ENCODE assay signal across 8 cellular contexts in genomic region chr9:33023661-33024060, GRCh38. TPM values are rescaled to one million over a fixed set of nuclear protein-coding genes. Genes with fewer than 3 reads are reported as not detected.
A peak's percentile ranks its signal among the peaks of the same experiment; 100 is the strongest.
DNase-seq lines count a peak whose midpoint lies in the region; ATAC-seq and TF ChIP-seq lines count a peak whose summit lies in the region.

No MANE protein-coding gene starts in this region.

- H3K9ac ChIP-seq in Karpas-422 (ENCODE audit: low read length): peak overlapping the region; percentile 100
- H3K9ac ChIP-seq in duodenal mucosa (ENCODE audit: low read depth in 1 of 2, low read length in 2 of 2): peak overlapping the region; percentile 76 to 100

- ATAC-seq in omental fat pad (ENCODE audit: low FRiP score) (no peak), HG02763 (IDR thresholded peaks at IDR 0.05; ENCODE audit: unreplicated experiment) (no peak), sciatic nerve (no peak)

- H3K4me3 Mint-ChIP-seq in nephron: peak overlapping the region; percentile 98 to 99 (median 99)

- peak overlapping the region; percentile 97 to 98 (median 97) for H3K27ac Mint-ChIP-seq in nephron

- H3K36me3 ChIP-seq in Karpas-422 (ENCODE audit: insufficient read depth, low read length): peaks cover 40% of the 10 kb centered on the region
- peaks cover 2 to 20% of the 10 kb centered on the region in 2 donors for H3K36me3 ChIP-seq in duodenal mucosa (ENCODE audit: control insufficient read depth in 1 of 2, insufficient read depth in 2 of 2, low read length in 2 of 2)

- no peak for TF ChIP-seq CTCF in AG10803 (conservative IDR thresholded peaks at IDR 0.05; ENCODE audit: low read length)
- no peak for TF ChIP-seq CTCF in nephron (IDR thresholded peaks at IDR 0.05; ENCODE audit: unreplicated experiment in 3 of 3)
- TF ChIP-seq CTCF in omental fat pad (IDR thresholded peaks at IDR 0.05): no peak

- H3K4me3 ChIP-seq in AG10803 (ENCODE audit: low read length) (peak overlapping the region; percentile 99), Karpas-422 (ENCODE audit: low read length) (peak overlapping the region; percentile 99), duodenal mucosa (ENCODE audit: low read depth in 1 of 2, low read length in 2 of 2) (peak overlapping the region; percentile 97 to 98)

- H3K4me1 ChIP-seq in Karpas-422 (ENCODE audit: low read length) (peaks cover 40% of the 10 kb centered on the region), duodenal mucosa (ENCODE audit: control insufficient read depth in 1 of 2, insufficient read depth in 2 of 2, low read length in 2 of 2) (peaks cover 25 to 31% of the 10 kb centered on the region in 2 donors)

- no peaks in the 10 kb centered on the region for H3K9me3 Mint-ChIP-seq in nephron

- H3K4me2 ChIP-seq in Karpas-422 (ENCODE audit: low read depth, low read length, poor library complexity, severe bottlenecking): peak overlapping the region; percentile 100

- peaks cover 96% of the 10 kb centered on the region for H3K79me2 ChIP-seq in Karpas-422 (ENCODE audit: low read length)

- peaks cover 37% of the 10 kb centered on the region for H3K36me3 Mint-ChIP-seq in nephron (ENCODE audit: low read depth)

- H2AFZ ChIP-seq in Karpas-422 (ENCODE audit: low read length): no peak overlapping the region

- no peaks in the 10 kb centered on the region for H3K27me3 Mint-ChIP-seq in nephron (ENCODE audit: low read depth)

- peaks cover 25% of the 10 kb centered on the region for H4K20me1 ChIP-seq in Karpas-422 (ENCODE audit: insufficient read depth, low read depth, low read length)

- H3K27me3 ChIP-seq in Karpas-422 (ENCODE audit: low read length): no peaks in the 10 kb centered on the region
- H3K27me3 ChIP-seq in duodenal mucosa (ENCODE audit: control insufficient read depth in 1 of 2, insufficient read depth in 2 of 2, low read length in 2 of 2): no peaks in the 10 kb centered on the region

- peak overlapping the region; percentile 81 for H3K27ac ChIP-seq in Karpas-422 (ENCODE audit: low read length)
- H3K27ac ChIP-seq in duodenal mucosa (ENCODE audit: low read depth, low read length): no peak overlapping the region

- DNase-seq in AG10803 (ENCODE audit: low read depth) (no peak), Karpas-422 (no peak), omental fat pad (ENCODE audit: low spot score) (no peak), sciatic nerve (ENCODE audit: low spot score) (no peak)
- no peak for DNase-seq in activated CD4-positive, alpha-beta T cell treated with anti-CD3 and anti-CD28 coated beads, Interleukin-2, amount 50 U/mL, for 4 hours

- peaks cover 45% of the 10 kb centered on the region for H3K4me1 Mint-ChIP-seq in nephron

- 0 out of 2 replicates have a peak, but pooled peaks cover 4% of the 10 kb centered on the region for H3K9me2 ChIP-seq in Karpas-422 (replicated peaks; ENCODE audit: insufficient read depth, low read length)

- intact Hi-C loops in sciatic nerve (cut with DNase I): no loop called here

- H3K9me3 ChIP-seq in Karpas-422 (ENCODE audit: low read length): no peaks in the 10 kb centered on the region
- no peaks in the 10 kb centered on the region for H3K9me3 ChIP-seq in duodenal mucosa (ENCODE audit: control insufficient read depth in 1 of 2, low read length in 2 of 2)

RNA-seq across cellular contexts. Expression of gene DNAJA1, which starts 1.4 kb away (rescaled TPM):
- total RNA-seq in Karpas-422 (2014; rRNA removed; shearing (Covaris generic); ENCODE audit: low replicate concordance): 65.7 and 80.4 TPM in 2 replicates
- total RNA-seq in omental fat pad (100 to 1,000 TPM in 3 of 4 donors, 10 to 100 TPM in 1; 94.6 to 269 (median 151) TPM), sciatic nerve (108 TPM)

RNA-seq across cellular contexts. Expression of gene APTX, which starts 22.2 kb away (rescaled TPM):
- total RNA-seq in Karpas-422 (2014; rRNA removed; shearing (Covaris generic); ENCODE audit: low replicate concordance): 41.9 and 42.6 TPM in 2 replicates
- total RNA-seq in omental fat pad (10 to 100 TPM; 16.6 to 24.6 (median 21.4) TPM), sciatic nerve (29.0 TPM)

RNA-seq across cellular contexts. Expression of gene SMU1, which starts 52.8 kb away (rescaled TPM):
- 12.2 and 18.4 TPM in 2 replicates for total RNA-seq in Karpas-422 (2014; rRNA removed; shearing (Covaris generic); ENCODE audit: low replicate concordance)
- total RNA-seq in omental fat pad: 10 to 100 TPM; 14.6 to 23.5 (median 17.2) TPM
- 23.8 TPM for total RNA-seq in sciatic nerve
